8 cellular contexts compared by ENCODE assay signal in the genomic region with DNA sequence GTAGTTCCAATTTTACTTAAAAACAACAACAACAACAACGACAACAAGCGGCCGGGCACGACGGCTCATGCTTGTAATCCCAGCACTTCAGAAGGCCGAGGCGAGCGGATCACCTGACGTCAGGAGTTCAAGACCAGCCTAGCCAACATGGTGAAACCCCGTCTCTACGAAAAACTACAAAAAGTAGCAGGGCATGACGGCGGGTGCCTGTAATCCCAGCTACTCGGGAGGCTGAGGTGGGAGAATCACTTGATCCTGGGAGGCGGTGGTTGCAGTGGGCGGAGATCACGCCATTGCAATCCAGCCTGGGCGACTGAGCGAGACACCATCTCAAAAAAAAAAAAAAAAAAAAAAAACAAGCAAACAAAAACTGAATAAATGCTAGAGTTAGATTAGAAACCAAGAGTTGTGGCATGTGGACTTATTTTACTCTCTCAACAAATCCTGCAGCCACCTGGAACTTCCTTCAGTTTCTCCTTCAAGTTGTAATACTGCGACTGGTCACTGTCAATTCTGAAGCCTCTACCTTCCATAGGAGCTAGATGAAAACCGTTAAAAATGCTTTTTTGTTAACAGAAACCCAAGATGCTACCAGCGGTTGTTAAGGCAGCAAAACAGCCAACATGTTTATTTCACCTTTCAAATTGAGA. TPM values are rescaled to one million over a fixed set of nuclear protein-coding genes. Genes with fewer than 3 reads are reported as not detected.
A peak's percentile ranks its signal among the peaks of the same experiment; 100 is the strongest.
DNase-seq lines count a peak whose midpoint lies in the region; TF ChIP-seq lines count a peak whose summit lies in the region.

No MANE protein-coding gene starts in this region.

- in situ Hi-C loops in GM13977 (cut with MboI; ENCODE audit: low pct_unique_long_range_greater_than_20kb, low sequenced_read_pairs, unreplicated experiment), result no loop called here

- H2AFZ ChIP-seq in PC-9 (peak overlapping the region; percentile 99), neuron (ENCODE audit: low read depth, low read length) (no peak overlapping the region)

- no peaks in the 10 kb centered on the region for H3K9me2 ChIP-seq in PC-9 (ENCODE audit: insufficient read depth)

- H3F3A ChIP-seq in PC-9 (ENCODE audit: insufficient read depth, low read depth), result peaks cover 8% of the 10 kb centered on the region

- TF ChIP-seq CTCF in GM13977 (IDR thresholded peaks at IDR 0.05; ENCODE audit: extremely low read depth, insufficient read depth, missing control alignments) (no peak), PC-9 (conservative IDR thresholded peaks at IDR 0.05) (no peak)

- H3K4me2 ChIP-seq in PC-9, result peak overlapping the region; percentile 90

- DNase-seq in GM13977 (ENCODE audit: low spot score) (peak; percentile 27), PC-9 (no peak), erythroblast (lab: John Stamatoyannopoulos, UW) (peak; percentile 65 to 70), cerebellum (ENCODE audit: low spot score) (no peak), NCI-H187 treated with DMSO at 0.1 percent for 48 hours (lab: John Stamatoyannopoulos, UW) (no peak)
- no peak for DNase-seq in stimulated activated CD4-positive, alpha-beta T cell treated with anti-CD3 and anti-CD28 coated beads, Interleukin-2, amount 100 ng/mL, for 48 hours
- DNase-seq in activated CD4-positive, alpha-beta T cell treated with anti-CD3 and anti-CD28 coated beads for 4 hours, result no peak

- H3K27me3 ChIP-seq in PC-9 (ENCODE audit: insufficient read depth, low read depth) (no peaks in the 10 kb centered on the region), neuron (ENCODE audit: insufficient read depth, low read length) (no peaks in the 10 kb centered on the region)

- H3K4me3 ChIP-seq in PC-9, result peak overlapping the region; percentile 100
- peak overlapping the region; percentile 88 for H3K4me3 ChIP-seq in neuron (ENCODE audit: low read length)

- H3K9me3 ChIP-seq in PC-9 (ENCODE audit: insufficient read depth, low read depth) (no peaks in the 10 kb centered on the region), neuron (ENCODE audit: low read length) (no peaks in the 10 kb centered on the region)

- no TSS peak for BruUV-seq in PC-9 (replicated peaks; lab: Mats Ljungman, UMichigan)

- CTCF ChIA-PET in PC-9 (lab: Charles Lee), result no interaction called here

- TF ChIP-seq POLR2A in erythroblast (IDR thresholded peaks at IDR 0.05; ENCODE audit: low read length), result no peak

- intact Hi-C loops in PC-9 (cut with micrococcal nuclease; ENCODE audit: unreplicated experiment), result no loop called here

- H3K4me1 ChIP-seq in PC-9 (replicated peaks; ENCODE audit: insufficient read depth) (peaks cover 21% of the 10 kb centered on the region), neuron (ENCODE audit: insufficient read depth, low read length) (peaks cover 12% of the 10 kb centered on the region)

- peaks cover 57% of the 10 kb centered on the region for H3K79me2 ChIP-seq in PC-9 (ENCODE audit: low read depth)

- H3K36me3 ChIP-seq in PC-9 (ENCODE audit: low read depth) (peaks cover 16% of the 10 kb centered on the region), neuron (ENCODE audit: insufficient read depth, low read length) (peaks cover 33% of the 10 kb centered on the region)

- H3K27ac ChIP-seq in PC-9, result 0 out of 2 replicates have a peak overlapping the region, but pooled peaks have one; percentile 55

- peaks cover 13% of the 10 kb centered on the region for H4K20me1 ChIP-seq in PC-9 (ENCODE audit: insufficient read depth)

- POLR2A ChIA-PET in PC-9 (lab: Charles Lee; ENCODE audit: unreplicated experiment), result no interaction called here

RNA-seq across cellular contexts. Expression of a gene that starts 1.3 kb away (rescaled TPM):
- total RNA-seq in PC-9 (2021), result 232 and 242 TPM in 2 replicates
- total RNA-seq in cerebellum, result 441 TPM

RNA-seq across cellular contexts. Expression of a gene that starts 7.4 kb away (rescaled TPM):
- total RNA-seq in PC-9 (2021) (25.3 and 33.3 TPM in 2 replicates), cerebellum (23.7 TPM)

RNA-seq across cellular contexts. Expression of a gene that starts 24.7 kb away (rescaled TPM):
- total RNA-seq in PC-9 (2021) (not detected in 2 replicates), cerebellum (2.4 TPM)

Comparison
In these comparisons a context has a peak if more than half of its experiments do, and no peak if none do; other contexts are left out.
1. DNase-seq: peak in GM13977 (single experiment) and erythroblast (2 of 2); none in PC-9 (0 of 2), cerebellum (single experiment), NCI-H187 treated with DMSO at 0.1 percent for 48 hours (single experiment), stimulated activated CD4-positive, alpha-beta T cell treated with anti-CD3 and anti-CD28 coated beads, Interleukin-2, amount 100 ng/mL, for 48 hours (0 of 2) and activated CD4-positive, alpha-beta T cell treated with anti-CD3 and anti-CD28 coated beads for 4 hours (0 of 2).